In the genomic region with DNA sequence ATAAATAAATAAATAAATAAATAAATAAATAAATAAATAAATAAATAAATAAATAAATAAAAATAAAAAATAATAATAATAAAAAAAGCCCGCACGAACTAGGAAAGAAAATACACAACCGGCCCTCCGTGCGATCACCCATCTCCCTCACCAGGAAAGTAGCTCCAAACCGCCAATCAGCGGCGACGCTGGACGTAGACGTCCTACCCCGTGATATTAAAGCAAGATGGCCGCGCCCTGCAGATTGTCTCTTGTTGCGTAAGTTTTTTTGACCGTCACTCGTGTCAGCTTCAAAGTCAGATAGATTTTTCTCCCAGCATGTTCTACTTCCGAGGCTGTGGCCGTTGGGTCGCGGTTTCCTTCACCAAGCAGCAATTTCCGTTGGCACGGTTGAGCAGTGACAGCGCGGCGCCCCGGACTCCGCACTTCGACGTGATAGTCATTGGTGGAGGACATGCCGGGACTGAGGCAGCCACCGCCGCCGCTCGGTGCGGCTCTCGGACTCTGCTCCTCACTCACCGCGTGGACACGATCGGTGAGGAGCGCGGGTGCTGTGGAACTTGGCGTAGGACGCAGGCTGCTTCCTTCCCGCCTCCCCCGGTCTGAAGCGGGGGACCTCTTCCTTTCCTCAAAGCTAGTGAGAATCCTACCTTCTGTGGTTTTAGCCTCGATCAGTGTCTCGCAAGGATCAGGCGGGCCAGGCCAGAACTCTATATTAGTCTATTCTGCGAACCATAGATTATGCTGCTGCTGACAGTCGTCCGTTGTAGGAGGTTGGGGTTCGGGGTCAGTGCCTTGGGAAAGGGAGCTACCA, we compare ENCODE assay signal across 8 cellular contexts. TPM values are rescaled to one million over a fixed set of nuclear protein-coding genes. Genes with fewer than 3 reads are reported as not detected.
DNase-seq lines count a peak whose midpoint lies in the region; ATAC-seq, FAIRE-seq and TF ChIP-seq lines count a peak whose summit lies in the region.

TSS of gene MTO1 (plus strand) at position 201 of the 814 bp plus-strand sequence. CDS start at position 319, 118 bp downstream.

- H3K4me2 ChIP-seq in OCI-LY7 (ENCODE audit: low read length) = peak within 1 kb of the TSS; percentile 91
- peak within 1 kb of the TSS; percentile 86 for H3K4me2 ChIP-seq in endothelial cell of umbilical vein (ENCODE audit: insufficient read depth, low read length)

- H3K9ac ChIP-seq in HUES64 (ENCODE audit: low read depth, low read length) = peak within 1 kb of the TSS; percentile 95
- peak within 1 kb of the TSS; percentile 91 for H3K9ac ChIP-seq in endothelial cell of umbilical vein (replicated peaks; ENCODE audit: extremely low read depth, insufficient read depth, low read length)

- intact Hi-C loops in OCI-LY7 (cut with micrococcal nuclease; ENCODE audit: unreplicated experiment) (loop anchor here (1.0 to 5.0 kb wide), 3 partner anchors 10 to 839 kb away; partner anchors contain the start of gene KCNQ5), endothelial cell of umbilical vein (cut with micrococcal nuclease) (loop anchor here (1.0 to 5.0 kb wide), 2 partner anchors 9 to 121 kb away; partner anchors contain the start of gene CGAS)

- no peaks in the 10 kb centered on the region for H3K9me2 ChIP-seq in OCI-LY7 (ENCODE audit: insufficient read depth, low read length)

- H3K27me3 ChIP-seq in HUES64 (ENCODE audit: insufficient read depth, low read length) = no peaks in the 10 kb centered on the region
- no peaks in the 10 kb centered on the region for H3K27me3 ChIP-seq in endothelial cell of umbilical vein (ENCODE audit: control insufficient read depth in 2 of 2, insufficient read depth in 2 of 2, low read length in 2 of 2)
- no peaks in the 10 kb centered on the region for H3K27me3 ChIP-seq in mononuclear cell (ENCODE audit: insufficient read depth, low read length)

- POLR2A ChIA-PET in OCI-LY7 (lab: Charles Lee) (interaction anchor here (0.6 to 4.6 kb wide), 25 partner anchors 10 to 840 kb away, joined by 3 to 62 read pairs (median 4); partner anchors contain the start of genes CGAS, EEF1A1 and KCNQ5), endothelial cell of umbilical vein (lab: Charles Lee) (interaction anchor here (0.6 to 1.9 kb wide), 4 partner anchors 11 to 192 kb away, joined by 3 to 7 read pairs (median 4); partner anchors contain the start of genes EEF1A1 and SLC17A5)

- H4K20me1 ChIP-seq in OCI-LY7 (ENCODE audit: insufficient read depth, low read length) (no peaks in the 10 kb centered on the region), endothelial cell of umbilical vein (replicated peaks; ENCODE audit: control insufficient read depth, extremely low read depth, insufficient read depth, low read length) (no peaks in the 10 kb centered on the region)

- dilution Hi-C loops in endothelial cell of umbilical vein (cut with MboI; ENCODE audit: extremely low pct_ligation_motif_present, low sequenced_read_pairs) = no loop called here

- CTCF ChIA-PET in OCI-LY7 (lab: Charles Lee; ENCODE audit: unreplicated experiment) = interaction anchor here (1.0 kb wide), 1 partner anchor 10 kb away, joined by 6 read pairs; no protein-coding TSS in a partner anchor
- CTCF ChIA-PET in endothelial cell of umbilical vein (lab: Charles Lee) = interaction anchor here (1.0 to 1.7 kb wide), 10 partner anchors 9 to 845 kb away, joined by 3 to 11 read pairs (median 4); no protein-coding TSS in a partner anchor

- TF ChIP-seq CTCF in OCI-LY7 (conservative IDR thresholded peaks at IDR 0.05; ENCODE audit: low read length) (no peak), endothelial cell of umbilical vein (IDR thresholded peaks at IDR 0.05; ENCODE audit: extremely low read depth in 1 of 2, insufficient read depth in 1 of 2, low read depth in 1 of 2, low read length in 2 of 2) (no peak)

- peak within 1 kb of the TSS; percentile 80 for H2AFZ ChIP-seq in OCI-LY7 (ENCODE audit: low read length)
- H2AFZ ChIP-seq in endothelial cell of umbilical vein (ENCODE audit: low read depth, low read length) = peak within 1 kb of the TSS; percentile 92

- peak; percentile 97 for FAIRE-seq in endothelial cell of umbilical vein (lab: Jason Lieb, UNC)

- H3K36me3 ChIP-seq in HUES64 (ENCODE audit: insufficient read depth, low read length) = peaks cover 13% of the 10 kb centered on the region
- peaks cover 37% of the 10 kb centered on the region for H3K36me3 ChIP-seq in OCI-LY7 (ENCODE audit: insufficient read depth, low read length)
- peaks cover 0 to 6% of the 10 kb centered on the region in 2 experiments for H3K36me3 ChIP-seq in endothelial cell of umbilical vein (ENCODE audit: control insufficient read depth in 2 of 2, extremely low read depth in 1 of 2, insufficient read depth in 2 of 2, low read length in 2 of 2)

- H3K9me3 ChIP-seq in HUES64 (ENCODE audit: insufficient read depth, low read depth, low read length) (no peaks in the 10 kb centered on the region), OCI-LY7 (ENCODE audit: low read length) (peaks cover 13% of the 10 kb centered on the region), endothelial cell of umbilical vein (replicated peaks; ENCODE audit: control insufficient read depth, insufficient read depth, low read length) (no peaks in the 10 kb centered on the region), mononuclear cell (ENCODE audit: low read depth, low read length) (no peaks in the 10 kb centered on the region)

- H3K9me1 ChIP-seq in endothelial cell of umbilical vein (replicated peaks; ENCODE audit: control insufficient read depth, extremely low read depth, insufficient read depth, low read length) = no peaks in the 10 kb centered on the region

- BruUV-seq in OCI-LY7 (replicated peaks; lab: Mats Ljungman, UMichigan) = TSS peak; percentile 84
- BruUV-seq in endothelial cell of umbilical vein (replicated peaks; lab: Mats Ljungman, UMichigan) = TSS peak; percentile 79

- TF ChIP-seq POLR2A in endothelial cell of umbilical vein (IDR thresholded peaks at IDR 0.05; ENCODE audit: low read depth, low read length) = peak; percentile 97

- H3K27ac ChIP-seq in HUES64 (ENCODE audit: low read depth, low read length) (peak within 1 kb of the TSS; percentile 85), OCI-LY7 (ENCODE audit: low read depth, low read length, poor library complexity, severe bottlenecking) (peak within 1 kb of the TSS; percentile 99), endothelial cell of umbilical vein (ENCODE audit: insufficient read depth, low read depth, low read length) (peak within 1 kb of the TSS; percentile 71)

- H3K4me3 ChIP-seq in HUES64 (ENCODE audit: low read length) (peak within 1 kb of the TSS; percentile 100), OCI-LY7 (ENCODE audit: low read depth, low read length, poor library complexity, severe bottlenecking) (peak within 1 kb of the TSS; percentile 99), endothelial cell of umbilical vein (replicated peaks in 1 of 3; ENCODE audit: insufficient read depth in 1 of 3, low read depth in 1 of 3, low read length in 3 of 3) (peak within 1 kb of the TSS; percentile 80 to 92 (median 81)), mononuclear cell (ENCODE audit: low read length) (peak within 1 kb of the TSS; percentile 99)

- DNase-seq in D341Med (ENCODE audit: low spot score) (peak; percentile 90), OCI-LY7 (ENCODE audit: low spot score) (peak; percentile 95), activated T-cell treated with anti-CD3 and anti-CD28 coated beads for 1 hour (ENCODE audit: low read depth) (peak; percentile 73), endothelial cell of umbilical vein (ENCODE audit: low read depth, low spot score) (peak; percentile 90)
- DNase-seq in stimulated activated CD8-positive, alpha-beta memory T cell treated with anti-CD3 and anti-CD28 coated beads, Interleukin-4, amount 100 ng/mL, for 1 hour (ENCODE audit: low read depth in 2 of 2, low spot score in 1 of 2) = peak; percentile 67 to 70

- peaks cover 47% of the 10 kb centered on the region for H3K79me2 ChIP-seq in OCI-LY7 (ENCODE audit: insufficient read depth, low read depth, low read length)
- peaks cover 23% of the 10 kb centered on the region for H3K79me2 ChIP-seq in endothelial cell of umbilical vein (ENCODE audit: control insufficient read depth, insufficient read depth, low read length)

- H3K4me1 ChIP-seq in HUES64 (ENCODE audit: insufficient read depth, low read length) (no peaks in the 10 kb centered on the region), OCI-LY7 (ENCODE audit: insufficient read depth, low read length, poor library complexity, severe bottlenecking) (peaks cover 32% of the 10 kb centered on the region), endothelial cell of umbilical vein (ENCODE audit: control insufficient read depth, extremely low read depth, insufficient read depth, low read length) (peaks cover 6% of the 10 kb centered on the region), mononuclear cell (ENCODE audit: insufficient read depth, low read length) (peaks cover 61% of the 10 kb centered on the region)

- ATAC-seq in GM21447 (IDR thresholded peaks at IDR 0.05; ENCODE audit: unreplicated experiment) = peak; percentile 96

- under 1% methylated on average over 55 of the region's 55 CpGs for WGBS in HUES64

TF ChIP-seq in endothelial cell of umbilical vein, 7 proteins besides CTCF, POLR2A, EP300 and RAD21:
- TF ChIP-seq MAX (IDR thresholded peaks at IDR 0.05; ENCODE audit: insufficient read depth, insufficient read length) (no peak), POLR2AphosphoS5 (IDR thresholded peaks at IDR 0.05; ENCODE audit: insufficient read depth, low read depth, low read length) (peak; percentile 78)

RNA-seq across cellular contexts. Expression of gene MTO1, which starts in this region (rescaled TPM):
- 27.8 TPM for polyA plus RNA-seq in HUES64 (2013, experiment 1 of 2)
- polyA plus RNA-seq in HUES64 (2013, experiment 2 of 2) = 24.0 TPM
- total RNA-seq in OCI-LY7 (2014; rRNA removed; shearing (Covaris generic)) = 44.0 and 63.8 TPM in 2 replicates
- total RNA-seq in OCI-LY7 (2022) (72.5 and 90.3 TPM in 2 replicates), endothelial cell of umbilical vein (24.8 and 25.1 TPM in 2 replicates), mononuclear cell (39.9 TPM)
- 10.7 and 12.6 TPM in 2 replicates for polyA plus RNA-seq in endothelial cell of umbilical vein
- 10.1 and 10.8 TPM in 2 replicates for polyA plus RNA-seq in endothelial cell of umbilical vein (2011; cell fraction: cytosol; rRNA removed)
- polyA plus RNA-seq in endothelial cell of umbilical vein (2011; cell fraction: nucleus; rRNA removed) = 34.5 and 36.5 TPM in 2 replicates
- polyA plus RNA-seq in endothelial cell of umbilical vein (2012) = 12.2 and 17.0 TPM in 2 replicates
- polyA minus RNA-seq in endothelial cell of umbilical vein = 17.6 and 20.4 TPM in 2 replicates
- 21.8 TPM for polyA minus RNA-seq in endothelial cell of umbilical vein (2011; cell fraction: cytosol; rRNA and poly(A)+ RNA removed)
- 23.9 and 24.9 TPM in 2 replicates for polyA minus RNA-seq in endothelial cell of umbilical vein (2011; cell fraction: nucleus; rRNA and poly(A)+ RNA removed)

Comparison
In these comparisons a context has a peak if more than half of its experiments do, and no peak if none do; other contexts are left out.
1. Peak in every context shown above with its lines: DNase-seq, ATAC-seq, H3K4me3 ChIP-seq and H3K27ac ChIP-seq.